14 cellular contexts compared by ENCODE assay signal in genomic region chr7:41688012-41688625, GRCh38. TPM values are rescaled to one million over a fixed set of nuclear protein-coding genes. Genes with fewer than 3 reads are reported as not detected.
"Had no signal": no experiment of that assay in that cellular context is flagged by ENCODE, and none has a peak within 500 bp of the region (broad histone marks: within the 10 kb centered on the region; RNA-seq: fewer than 3 reads in every experiment).

No MANE protein-coding gene starts in this region.

- H3K9me3 ChIP-seq: ovary had no signal

- H3K27me3 ChIP-seq: ovary had no signal

- H3K27ac Mint-ChIP-seq: activated CD8-positive, alpha-beta T cell treated with anti-CD3 and anti-CD28 coated beads for 36 hours; activated naive CD4-positive, alpha-beta T cell treated with anti-CD3 and anti-CD28 coated beads, Interleukin-2, amount 50 U/mL, for 72 hours; brain; WTC11 had no signal

- H3K4me1 Mint-ChIP-seq: central memory CD8-positive, alpha-beta T cell had no signal

- H3K27ac ChIP-seq: ovary had no signal

- ATAC-seq: activated CD8-positive, alpha-beta T cell treated with anti-CD3 and anti-CD28 coated beads for 36 hours; activated naive CD4-positive, alpha-beta T cell treated with anti-CD3 and anti-CD28 coated beads, Interleukin-2, amount 50 U/mL, for 72 hours; activated T-cell treated with anti-CD3 and anti-CD28 coated beads, Interleukin-2, amount 50 U/mL, for 4 hours; sciatic nerve; WTC11 had no signal

- H3K36me3 ChIP-seq: ovary had no signal

- H3K4me3 Mint-ChIP-seq: activated CD8-positive, alpha-beta T cell treated with anti-CD3 and anti-CD28 coated beads for 36 hours; activated T-cell treated with anti-CD3 and anti-CD28 coated beads, Interleukin-2, amount 50 U/mL, for 4 hours; brain; central memory CD8-positive, alpha-beta T cell; WTC11 had no signal

- H3K27me3 Mint-ChIP-seq: brain; central memory CD8-positive, alpha-beta T cell had no signal

- DNase-seq: activated CD4-positive, alpha-beta T cell treated with anti-CD3 and anti-CD28 coated beads for 4 hours; activated CD8-positive, alpha-beta T cell treated with anti-CD3 and anti-CD28 coated beads for 36 hours; activated effector memory CD4-positive, alpha-beta T cell treated with Interleukin-2 at 50 U/mL for 16 hours; activated T-cell treated with anti-CD3 and anti-CD28 coated beads, Interleukin-2, amount 50 U/mL, for 4 hours; amniotic stem cell; effector CD8-positive, alpha-beta T cell; head of caudate nucleus; ovary; stimulated activated CD4-positive, alpha-beta T cell treated with anti-CD3 and anti-CD28 coated beads, Interleukin-1b, Interleukin-23, amount 100 ng/mL, for 48 hours had no signal

- H3K36me3 Mint-ChIP-seq: activated naive CD4-positive, alpha-beta T cell treated with anti-CD3 and anti-CD28 coated beads, Interleukin-2, amount 50 U/mL, for 72 hours; brain; WTC11 had no signal

- H3K9me3 Mint-ChIP-seq: activated CD8-positive, alpha-beta T cell treated with anti-CD3 and anti-CD28 coated beads for 36 hours; activated naive CD4-positive, alpha-beta T cell treated with anti-CD3 and anti-CD28 coated beads, Interleukin-2, amount 50 U/mL, for 72 hours; activated T-cell treated with anti-CD3 and anti-CD28 coated beads, Interleukin-2, amount 50 U/mL, for 4 hours; brain; central memory CD8-positive, alpha-beta T cell; WTC11 had no signal

- H3K4me3 ChIP-seq: ovary had no signal

RNA-seq across cellular contexts. Expression of gene INHBA, which starts 14.8 kb away (rescaled TPM):
- total RNA-seq: activated CD8-positive, alpha-beta T cell treated with anti-CD3 and anti-CD28 coated beads for 36 hours had no signal
